19 cellular contexts compared by ENCODE assay signal in genomic region chr7:36190447-36191291, GRCh38. TPM values are rescaled to one million over a fixed set of nuclear protein-coding genes. Genes with fewer than 3 reads are reported as not detected.
A peak's percentile ranks its signal among the peaks of the same experiment; 100 is the strongest.
DNase-seq lines count a peak whose midpoint lies in the region; ATAC-seq and TF ChIP-seq lines count a peak whose summit lies in the region.
"Had no signal": no experiment of that assay in that cellular context is flagged by ENCODE, and none has a peak within 500 bp of the region (broad histone marks: within the 10 kb centered on the region; RNA-seq: fewer than 3 reads in every experiment).

No MANE protein-coding gene starts in this region.

- TF ChIP-seq CTCF in adrenal gland (IDR thresholded peaks at IDR 0.05) (no peak), lung (IDR thresholded peaks at IDR 0.05; ENCODE audit: control extremely low read depth, extremely low read depth) (no peak), upper lobe of right lung (IDR thresholded peaks at IDR 0.05) (no peak)

- ATAC-seq in lung (ENCODE audit: insufficient read depth, low FRiP score) = peak; percentile 49
- ATAC-seq in upper lobe of right lung = peak; percentile 75
- ATAC-seq in HG03280 (IDR thresholded peaks at IDR 0.05; ENCODE audit: unreplicated experiment) = no peak
- ATAC-seq in GM18858 (IDR thresholded peaks at IDR 0.05; ENCODE audit: unreplicated experiment) = no peak
- ATAC-seq: activated naive CD4-positive, alpha-beta T cell treated with anti-CD3 and anti-CD28 coated beads, Interleukin-2, amount 50 U/mL, for 72 hours; left colon had no signal

- intact Hi-C loops in adrenal gland (cut with DNase I) = no loop called here
- intact Hi-C loops in upper lobe of right lung (cut with DNase I) = no loop called here

- no peaks in the 10 kb centered on the region for H3K36me3 ChIP-seq in adrenal gland (replicated peaks in 1 of 2)
- H3K36me3 ChIP-seq in lung (ENCODE audit: control insufficient read depth in 2 of 2, insufficient read depth in 2 of 2, low read length in 2 of 2) = peaks cover 0 to 2% of the 10 kb centered on the region in 2 donors
- no peaks in the 10 kb centered on the region for H3K36me3 ChIP-seq in upper lobe of right lung
- H3K36me3 ChIP-seq: tibial artery had no signal

- 79 to 91% (median 83%) methylated on average over 5 of the region's 5 CpGs for WGBS in adrenal gland, 4 donors
- 41 to 71% methylated on average over 5 of the region's 5 CpGs for WGBS in lung, 2 donors

- H3K9me3 ChIP-seq in adrenal gland (replicated peaks in 1 of 3) (no peaks in the 10 kb centered on the region), lung (ENCODE audit: control insufficient read depth in 2 of 2, insufficient read depth in 1 of 2, low read length in 1 of 2) (no peaks in the 10 kb centered on the region), upper lobe of right lung (no peaks in the 10 kb centered on the region)
- H3K9me3 ChIP-seq: tibial artery had no signal

- no peaks in the 10 kb centered on the region for H3K4me1 ChIP-seq in adrenal gland (replicated peaks in 1 of 2)
- peaks cover 9 to 13% of the 10 kb centered on the region in 2 donors for H3K4me1 ChIP-seq in lung (ENCODE audit: control insufficient read depth in 2 of 2, insufficient read depth in 2 of 2, low read length in 2 of 2)
- H3K4me1 ChIP-seq in upper lobe of right lung = peaks cover 13% of the 10 kb centered on the region

- no peaks in the 10 kb centered on the region for H3K27me3 ChIP-seq in adrenal gland
- no peaks in the 10 kb centered on the region for H3K27me3 ChIP-seq in lung (ENCODE audit: control insufficient read depth, insufficient read depth)
- no peaks in the 10 kb centered on the region for H3K27me3 ChIP-seq in upper lobe of right lung
- H3K27me3 ChIP-seq: tibial artery had no signal

- DNase-seq in SKM-1 treated with dmso at 0.1 percent for 144 hours (lab: John Stamatoyannopoulos, UW; ENCODE audit: unreplicated experiment) (peak; percentile 50), SKM-1 (lab: John Stamatoyannopoulos, UW; ENCODE audit: unreplicated experiment) (no peak), adrenal gland (peak in 4 of 7 donors; percentile 44 to 61 (median 50)), lung (ENCODE audit: low spot score) (peak; percentile 38), upper lobe of right lung (peak; percentile 70), SIG-M5 (lab: John Stamatoyannopoulos, UW) (no peak)
- DNase-seq: 8988T; activated CD4-positive, alpha-beta T cell treated with anti-CD3 and anti-CD28 coated beads, Interleukin-2, amount 10 ng/mL, durations not matched to agents 24 days and 14 days; left colon; NCI-H1048; NCI-H2107; NCI-H774; SHP77; stimulated activated CD4-positive, alpha-beta T cell treated with anti-CD3 and anti-CD28 coated beads, Interleukin-2, amount 100 ng/mL, for 24 hours; T-helper 9 cell had no signal

- no peak overlapping the region for H3K4me3 ChIP-seq in adrenal gland
- H3K4me3 ChIP-seq in lung = no peak overlapping the region
- H3K4me3 ChIP-seq in upper lobe of right lung = no peak overlapping the region
- H3K4me3 ChIP-seq: tibial artery had no signal

- H3K27ac ChIP-seq in adrenal gland (no peak overlapping the region), lung (ENCODE audit: low read depth in 1 of 2, low read length in 1 of 2) (no peak overlapping the region), upper lobe of right lung (no peak overlapping the region)
- H3K27ac ChIP-seq: tibial artery had no signal

- no peak for TF ChIP-seq POLR2A in adrenal gland (IDR thresholded peaks at IDR 0.05)

RNA-seq across cellular contexts. Expression of gene EEPD1, which starts 37.6 kb away (rescaled TPM):
- 10 to 100 TPM in 3 of 8 donors, 1 to 10 TPM in 5; 7.4 to 14.5 (median 8.3) TPM for total RNA-seq in adrenal gland
- 10 to 100 TPM; 10.1 to 29.0 (median 19.2) TPM for polyA plus RNA-seq in adrenal gland
- total RNA-seq in lung = 10 to 100 TPM in 1 of 2 donors, 1 to 10 TPM in 1; 8.4 to 15.3 TPM
- polyA plus RNA-seq in lung = 1 to 10 TPM; 5.4 to 7.5 TPM
- 9.9 TPM for total RNA-seq in upper lobe of right lung

Comparison
In these comparisons a context has a peak if more than half of its experiments do, and no peak if none do; other contexts are left out.
1. DNase-seq: peak in SKM-1 treated with dmso at 0.1 percent for 144 hours (single experiment), adrenal gland (4 of 7), lung (single experiment) and upper lobe of right lung (single experiment); none in SKM-1 (single experiment) and SIG-M5 (single experiment).
2. ATAC-seq: peak in lung (single experiment) and upper lobe of right lung (single experiment); none in HG03280 (single experiment) and GM18858 (single experiment).